Comparison of ENCODE assay signal across 33 cellular contexts in genomic region chr1:173223031-173223380, GRCh38.
"Had no signal": no experiment of that assay in that cellular context is flagged by ENCODE, and none has a peak within 500 bp of the region (broad histone marks: within the 10 kb centered on the region; RNA-seq: fewer than 3 reads in every experiment).

No MANE protein-coding gene starts in this region.

- H3K27ac ChIP-seq: adrenal gland, body of pancreas, PC-9, RWPE1, VCaP had no signal

- H3K27ac Mint-ChIP-seq: activated B cell treated with CpG ODN at 0.5 μM for 24 hours; activated CD4-positive, alpha-beta memory T cell treated with anti-CD3 and anti-CD28 coated beads for 36 hours; activated naive CD8-positive, alpha-beta T cell treated with anti-CD3 and anti-CD28 coated beads, Interleukin-2, amount 10 ng/mL, durations not matched to agents 7 days and 5 days; activated T-helper 1 cell treated with anti-CD3 and anti-CD28 coated beads, Interleukin-12 subunit alpha, Interleukin-12 subunit beta, Interleukin-2, Interleukin-4 antibody, amounts not matched to agents 30 ng/mL and 10 ng/mL and 1 ng/mL, durations not matched to agents 14 hours and 24 hours and 36 hours; T-cell; T-helper 17 cell had no signal

- H3K27me3 Mint-ChIP-seq: activated B cell treated with CpG ODN at 0.5 μM for 24 hours; activated CD4-positive, alpha-beta memory T cell treated with anti-CD3 and anti-CD28 coated beads for 36 hours; activated naive CD8-positive, alpha-beta T cell treated with anti-CD3 and anti-CD28 coated beads, Interleukin-2, amount 10 ng/mL, durations not matched to agents 7 days and 5 days; T-cell; T-helper 17 cell had no signal

- H3K4me3 ChIP-seq: adrenal gland, body of pancreas, K562, MG63, PC-9 had no signal

- H3K27me3 ChIP-seq: adrenal gland, body of pancreas, MG63 had no signal

- DNase-seq: activated B cell treated with CpG ODN at 0.5 μM for 24 hours; activated CD4-positive, alpha-beta T cell treated with anti-CD3 and anti-CD28 coated beads for 4 hours; activated CD4-positive, alpha-beta T cell treated with anti-CD3 and anti-CD28 coated beads, Interleukin-2, amount 50 U/mL, for 1 hour; activated CD4-positive, CD25-positive, alpha-beta regulatory T cell treated with anti-CD3 and anti-CD28 coated beads, Interleukin-2, amount 50 U/mL, for 72 hours; activated CD8-positive, alpha-beta memory T cell treated with anti-CD3 and anti-CD28 coated beads, Interleukin-2, amount 50 U/mL, for 4 hours; activated naive CD4-positive, alpha-beta T cell treated with anti-CD3 and anti-CD28 coated beads, Interleukin-2, amount 50 U/mL, for 16 hours; activated naive CD8-positive, alpha-beta T cell treated with anti-CD3 and anti-CD28 coated beads, Interleukin-2, amount 10 ng/mL, durations not matched to agents 7 days and 5 days; activated T-cell treated with anti-CD3 and anti-CD28 coated beads for 4 hours; activated T-cell treated with anti-CD3 and anti-CD28 coated beads, Interleukin-2, amount 50 U/mL, for 4 hours; adrenal gland; body of pancreas; caudate nucleus; cerebellar nuclear complex; MG63; NCI-H1048; NCI-H1105 treated with DMSO at 0.1 percent for 48 hours; NCI-H1436 treated with DMSO at 0.1 percent for 48 hours; NCI-H1694 treated with DMSO at 0.1 percent for 48 hours; NCI-H2029; NCI-H345; NCI-H524 treated with DMSO at 0.1 percent for 48 hours; PC-9; SIG-M5; T-cell; T-helper 17 cell; T-helper 9 cell had no signal

- H3K36me3 ChIP-seq: adrenal gland, MG63 had no signal

- ATAC-seq: body of pancreas, K562, Right ventricle myocardium inferior, SK-N-SH treated with all-trans-retinoic acid at 6 μM for 48 hours, T-cell, T-helper 17 cell had no signal

- H3K9me3 ChIP-seq: adrenal gland, body of pancreas, MG63 had no signal

- H3K4me3 Mint-ChIP-seq: activated B cell treated with CpG ODN at 0.5 μM for 24 hours; activated CD4-positive, alpha-beta memory T cell treated with anti-CD3 and anti-CD28 coated beads for 36 hours; activated naive CD8-positive, alpha-beta T cell treated with anti-CD3 and anti-CD28 coated beads, Interleukin-2, amount 10 ng/mL, durations not matched to agents 7 days and 5 days; activated T-cell treated with anti-CD3 and anti-CD28 coated beads, Interleukin-2, amount 50 U/mL, for 4 hours; activated T-helper 1 cell treated with anti-CD3 and anti-CD28 coated beads, Interleukin-12 subunit alpha, Interleukin-12 subunit beta, Interleukin-2, Interleukin-4 antibody, amounts not matched to agents 30 ng/mL and 10 ng/mL and 1 ng/mL, durations not matched to agents 14 hours and 24 hours and 36 hours; T-cell; T-helper 17 cell had no signal

- H2AFZ ChIP-seq: PC-9 had no signal

- H3K4me1 Mint-ChIP-seq: T-cell had no signal

- H3K36me3 Mint-ChIP-seq: activated CD4-positive, alpha-beta memory T cell treated with anti-CD3 and anti-CD28 coated beads for 36 hours had no signal

- H3K9me3 Mint-ChIP-seq: activated B cell treated with CpG ODN at 0.5 μM for 24 hours; activated CD4-positive, alpha-beta memory T cell treated with anti-CD3 and anti-CD28 coated beads for 36 hours; activated T-cell treated with anti-CD3 and anti-CD28 coated beads, Interleukin-2, amount 50 U/mL, for 4 hours; activated T-helper 1 cell treated with anti-CD3 and anti-CD28 coated beads, Interleukin-12 subunit alpha, Interleukin-12 subunit beta, Interleukin-2, Interleukin-4 antibody, amounts not matched to agents 30 ng/mL and 10 ng/mL and 1 ng/mL, durations not matched to agents 14 hours and 24 hours and 36 hours; T-cell had no signal

- H3K4me2 ChIP-seq: PC-9 had no signal

- H3K4me1 ChIP-seq: adrenal gland, body of pancreas had no signal
